Comparison of ENCODE assay signal across 1 cellular context in the genomic region with DNA sequence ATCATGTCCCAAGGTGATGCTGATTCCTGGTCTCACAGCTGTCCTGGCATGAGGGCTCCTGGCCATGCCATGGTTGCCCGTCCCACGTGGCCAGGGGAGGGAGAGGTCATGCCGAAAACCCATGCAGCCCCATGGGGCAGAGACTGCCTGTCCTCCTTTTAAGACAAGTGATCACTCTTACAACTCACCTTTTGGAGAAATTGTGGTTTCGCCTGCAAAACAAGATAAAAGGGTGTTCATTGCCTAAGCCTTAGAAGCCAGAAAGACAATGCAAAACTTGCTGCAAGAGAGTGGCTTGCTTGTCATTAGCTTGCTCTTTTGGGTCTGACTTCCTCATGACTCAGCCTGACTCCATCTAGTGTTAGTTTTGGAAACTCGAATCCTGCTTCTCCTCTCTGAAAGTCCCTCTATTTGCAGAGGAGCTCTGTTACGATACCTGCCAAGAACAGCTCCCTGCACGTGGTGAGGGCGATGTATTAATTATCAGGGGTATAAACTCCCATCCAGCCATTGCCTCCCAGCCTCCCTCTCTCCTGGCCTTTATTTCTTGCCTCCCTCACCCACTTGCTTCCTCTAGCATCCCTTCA.
TF ChIP-seq lines count a peak whose summit lies in the region.

No MANE protein-coding gene starts in this region.

TF ChIP-seq in K562, 482 proteins besides CTCF, POLR2A, EP300 and RAD21 (continued from another document and continues in another):
- TF ChIP-seq, protein P1, sequence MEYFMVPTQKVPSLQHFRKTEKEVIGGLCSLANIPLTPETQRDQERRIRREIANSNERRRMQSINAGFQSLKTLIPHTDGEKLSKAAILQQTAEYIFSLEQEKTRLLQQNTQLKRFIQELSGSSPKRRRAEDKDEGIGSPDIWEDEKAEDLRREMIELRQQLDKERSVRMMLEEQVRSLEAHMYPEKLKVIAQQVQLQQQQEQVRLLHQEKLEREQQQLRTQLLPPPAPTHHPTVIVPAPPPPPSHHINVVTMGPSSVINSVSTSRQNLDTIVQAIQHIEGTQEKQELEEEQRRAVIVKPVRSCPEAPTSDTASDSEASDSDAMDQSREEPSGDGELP (CRISPR knock-in tag; IDR thresholded peaks at IDR 0.05; ENCODE audit: borderline replicate concordance) = peak; percentile 67; the same call in 1 of the 2 replicates
- no peak for TF ChIP-seq HDAC3 (IDR thresholded peaks at IDR 0.05; ENCODE audit: borderline replicate concordance, partially characterized antibody)
- TF ChIP-seq CBFA2T3 (IDR thresholded peaks at IDR 0.05) = peak; percentile 86
- no peak for TF ChIP-seq ZNF263 (CRISPR knock-in tag; IDR thresholded peaks at IDR 0.05; ENCODE audit: borderline replicate concordance)
- TF ChIP-seq GATAD2A (IDR thresholded peaks at IDR 0.05) = no peak
- no peak for TF ChIP-seq ZNF699 (CRISPR knock-in tag; IDR thresholded peaks at IDR 0.05; ENCODE audit: insufficient replicate concordance)
- no peak for TF ChIP-seq SAP30 (IDR thresholded peaks at IDR 0.05; ENCODE audit: borderline replicate concordance, insufficient read depth, low read depth, low read length, poor library complexity, severe bottlenecking)
- TF ChIP-seq KLF10 (CRISPR knock-in tag; IDR thresholded peaks at IDR 0.05) = no peak
- TF ChIP-seq ZSCAN32 (CRISPR knock-in tag; IDR thresholded peaks at IDR 0.05) = no peak
- TF ChIP-seq, protein P2, sequence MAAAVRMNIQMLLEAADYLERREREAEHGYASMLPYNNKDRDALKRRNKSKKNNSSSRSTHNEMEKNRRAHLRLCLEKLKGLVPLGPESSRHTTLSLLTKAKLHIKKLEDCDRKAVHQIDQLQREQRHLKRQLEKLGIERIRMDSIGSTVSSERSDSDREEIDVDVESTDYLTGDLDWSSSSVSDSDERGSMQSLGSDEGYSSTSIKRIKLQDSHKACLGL (CRISPR knock-in tag; IDR thresholded peaks at IDR 0.05; ENCODE audit: borderline replicate concordance, poor library complexity, severe bottlenecking) = no peak
- no peak for TF ChIP-seq SMARCB1 (IDR thresholded peaks at IDR 0.05; ENCODE audit: insufficient read length, low read depth)
- no peak for TF ChIP-seq CHD1 (IDR thresholded peaks at IDR 0.05; ENCODE audit: low read length)
- TF ChIP-seq STAT5B (CRISPR knock-in tag; IDR thresholded peaks at IDR 0.05) = no peak
- TF ChIP-seq RBM25 (IDR thresholded peaks at IDR 0.05; ENCODE audit: low read depth, low read length, severe bottlenecking) = no peak
- TF ChIP-seq, protein P3, sequence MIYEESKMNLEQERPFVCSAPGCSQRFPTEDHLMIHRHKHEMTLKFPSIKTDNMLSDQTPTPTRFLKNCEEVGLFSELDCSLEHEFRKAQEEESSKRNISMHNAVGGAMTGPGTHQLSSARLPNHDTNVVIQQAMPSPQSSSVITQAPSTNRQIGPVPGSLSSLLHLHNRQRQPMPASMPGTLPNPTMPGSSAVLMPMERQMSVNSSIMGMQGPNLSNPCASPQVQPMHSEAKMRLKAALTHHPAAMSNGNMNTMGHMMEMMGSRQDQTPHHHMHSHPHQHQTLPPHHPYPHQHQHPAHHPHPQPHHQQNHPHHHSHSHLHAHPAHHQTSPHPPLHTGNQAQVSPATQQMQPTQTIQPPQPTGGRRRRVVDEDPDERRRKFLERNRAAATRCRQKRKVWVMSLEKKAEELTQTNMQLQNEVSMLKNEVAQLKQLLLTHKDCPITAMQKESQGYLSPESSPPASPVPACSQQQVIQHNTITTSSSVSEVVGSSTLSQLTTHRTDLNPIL (CRISPR knock-in tag; IDR thresholded peaks at IDR 0.05) = no peak
- TF ChIP-seq IFI16 (CRISPR knock-in tag; IDR thresholded peaks at IDR 0.05) = no peak
- TF ChIP-seq, protein P4, sequence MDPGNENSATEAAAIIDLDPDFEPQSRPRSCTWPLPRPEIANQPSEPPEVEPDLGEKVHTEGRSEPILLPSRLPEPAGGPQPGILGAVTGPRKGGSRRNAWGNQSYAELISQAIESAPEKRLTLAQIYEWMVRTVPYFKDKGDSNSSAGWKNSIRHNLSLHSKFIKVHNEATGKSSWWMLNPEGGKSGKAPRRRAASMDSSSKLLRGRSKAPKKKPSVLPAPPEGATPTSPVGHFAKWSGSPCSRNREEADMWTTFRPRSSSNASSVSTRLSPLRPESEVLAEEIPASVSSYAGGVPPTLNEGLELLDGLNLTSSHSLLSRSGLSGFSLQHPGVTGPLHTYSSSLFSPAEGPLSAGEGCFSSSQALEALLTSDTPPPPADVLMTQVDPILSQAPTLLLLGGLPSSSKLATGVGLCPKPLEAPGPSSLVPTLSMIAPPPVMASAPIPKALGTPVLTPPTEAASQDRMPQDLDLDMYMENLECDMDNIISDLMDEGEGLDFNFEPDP (CRISPR knock-in tag; IDR thresholded peaks at IDR 0.05) = no peak
- no peak for TF ChIP-seq TSC22D4 (tag; IDR thresholded peaks at IDR 0.05)
- no peak for TF ChIP-seq ZNF431 (CRISPR knock-in tag; IDR thresholded peaks at IDR 0.05)
- peak; percentile 88 for TF ChIP-seq LEF1 (IDR thresholded peaks at IDR 0.05)
- TF ChIP-seq EZH2 (IDR thresholded peaks at IDR 0.05; ENCODE audit: borderline replicate concordance, low read depth, low read length) = no peak
- TF ChIP-seq CXXC5 (CRISPR knock-in tag; IDR thresholded peaks at IDR 0.05) = peak; percentile 38
- TF ChIP-seq, protein P5, sequence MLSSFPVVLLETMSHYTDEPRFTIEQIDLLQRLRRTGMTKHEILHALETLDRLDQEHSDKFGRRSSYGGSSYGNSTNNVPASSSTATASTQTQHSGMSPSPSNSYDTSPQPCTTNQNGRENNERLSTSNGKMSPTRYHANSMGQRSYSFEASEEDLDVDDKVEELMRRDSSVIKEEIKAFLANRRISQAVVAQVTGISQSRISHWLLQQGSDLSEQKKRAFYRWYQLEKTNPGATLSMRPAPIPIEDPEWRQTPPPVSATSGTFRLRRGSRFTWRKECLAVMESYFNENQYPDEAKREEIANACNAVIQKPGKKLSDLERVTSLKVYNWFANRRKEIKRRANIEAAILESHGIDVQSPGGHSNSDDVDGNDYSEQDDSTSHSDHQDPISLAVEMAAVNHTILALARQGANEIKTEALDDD (IDR thresholded peaks at IDR 0.05) = peak; percentile 54; the same call in 1 of the 2 replicates
- no peak for TF ChIP-seq SNRNP70 (optimal IDR thresholded peaks at IDR 0.05; ENCODE audit: low read depth, low read length)
- TF ChIP-seq, protein P6, sequence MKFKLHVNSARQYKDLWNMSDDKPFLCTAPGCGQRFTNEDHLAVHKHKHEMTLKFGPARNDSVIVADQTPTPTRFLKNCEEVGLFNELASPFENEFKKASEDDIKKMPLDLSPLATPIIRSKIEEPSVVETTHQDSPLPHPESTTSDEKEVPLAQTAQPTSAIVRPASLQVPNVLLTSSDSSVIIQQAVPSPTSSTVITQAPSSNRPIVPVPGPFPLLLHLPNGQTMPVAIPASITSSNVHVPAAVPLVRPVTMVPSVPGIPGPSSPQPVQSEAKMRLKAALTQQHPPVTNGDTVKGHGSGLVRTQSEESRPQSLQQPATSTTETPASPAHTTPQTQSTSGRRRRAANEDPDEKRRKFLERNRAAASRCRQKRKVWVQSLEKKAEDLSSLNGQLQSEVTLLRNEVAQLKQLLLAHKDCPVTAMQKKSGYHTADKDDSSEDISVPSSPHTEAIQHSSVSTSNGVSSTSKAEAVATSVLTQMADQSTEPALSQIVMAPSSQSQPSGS (CRISPR knock-in tag; IDR thresholded peaks at IDR 0.05) = no peak
- TF ChIP-seq, protein P7, sequence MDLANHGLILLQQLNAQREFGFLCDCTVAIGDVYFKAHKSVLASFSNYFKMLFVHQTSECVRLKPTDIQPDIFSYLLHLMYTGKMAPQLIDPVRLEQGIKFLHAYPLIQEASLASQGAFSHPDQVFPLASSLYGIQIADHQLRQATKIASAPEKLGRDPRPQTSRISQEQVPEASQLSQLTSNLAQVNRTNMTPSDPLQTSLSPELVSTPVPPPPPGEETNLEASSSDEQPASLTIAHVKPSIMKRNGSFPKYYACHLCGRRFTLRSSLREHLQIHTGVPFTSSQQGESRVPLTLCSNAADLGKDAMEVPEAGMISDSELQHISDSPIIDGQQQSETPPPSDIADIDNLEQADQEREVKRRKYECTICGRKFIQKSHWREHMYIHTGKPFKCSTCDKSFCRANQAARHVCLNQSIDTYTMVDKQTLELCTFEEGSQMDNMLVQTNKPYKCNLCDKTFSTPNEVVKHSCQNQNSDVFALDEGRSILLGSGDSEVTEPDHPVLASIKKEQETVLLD (IDR thresholded peaks at IDR 0.05) = peak; percentile 75
- no peak for TF ChIP-seq SRSF7 (optimal IDR thresholded peaks at IDR 0.05; ENCODE audit: low read depth, low read length)
- no peak for TF ChIP-seq NFYB (IDR thresholded peaks at IDR 0.05; ENCODE audit: extremely low read depth, insufficient read length)
- TF ChIP-seq ZNF76 (CRISPR knock-in tag; IDR thresholded peaks at IDR 0.05; ENCODE audit: borderline replicate concordance) = no peak
- no peak for TF ChIP-seq ZNF77 (CRISPR knock-in tag; IDR thresholded peaks at IDR 0.05)
- no peak for TF ChIP-seq PTBP1 (IDR thresholded peaks at IDR 0.05; ENCODE audit: low read depth, low read length)
- TF ChIP-seq KAT2B (IDR thresholded peaks at IDR 0.05; ENCODE audit: low read depth, low read length) = no peak
- TF ChIP-seq COPS2 (conservative IDR thresholded peaks at IDR 0.05) = no peak
- no peak for TF ChIP-seq ZNF445 (CRISPR knock-in tag; IDR thresholded peaks at IDR 0.05; ENCODE audit: low read depth)
- no peak for TF ChIP-seq ZNF133 (CRISPR knock-in tag; IDR thresholded peaks at IDR 0.05)
- TF ChIP-seq, protein P8, sequence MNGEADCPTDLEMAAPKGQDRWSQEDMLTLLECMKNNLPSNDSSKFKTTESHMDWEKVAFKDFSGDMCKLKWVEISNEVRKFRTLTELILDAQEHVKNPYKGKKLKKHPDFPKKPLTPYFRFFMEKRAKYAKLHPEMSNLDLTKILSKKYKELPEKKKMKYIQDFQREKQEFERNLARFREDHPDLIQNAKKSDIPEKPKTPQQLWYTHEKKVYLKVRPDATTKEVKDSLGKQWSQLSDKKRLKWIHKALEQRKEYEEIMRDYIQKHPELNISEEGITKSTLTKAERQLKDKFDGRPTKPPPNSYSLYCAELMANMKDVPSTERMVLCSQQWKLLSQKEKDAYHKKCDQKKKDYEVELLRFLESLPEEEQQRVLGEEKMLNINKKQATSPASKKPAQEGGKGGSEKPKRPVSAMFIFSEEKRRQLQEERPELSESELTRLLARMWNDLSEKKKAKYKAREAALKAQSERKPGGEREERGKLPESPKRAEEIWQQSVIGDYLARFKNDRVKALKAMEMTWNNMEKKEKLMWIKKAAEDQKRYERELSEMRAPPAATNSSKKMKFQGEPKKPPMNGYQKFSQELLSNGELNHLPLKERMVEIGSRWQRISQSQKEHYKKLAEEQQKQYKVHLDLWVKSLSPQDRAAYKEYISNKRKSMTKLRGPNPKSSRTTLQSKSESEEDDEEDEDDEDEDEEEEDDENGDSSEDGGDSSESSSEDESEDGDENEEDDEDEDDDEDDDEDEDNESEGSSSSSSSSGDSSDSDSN (IDR thresholded peaks at IDR 0.05; ENCODE audit: borderline replicate concordance in 1 of 2, low read depth in 2 of 2, low read length in 2 of 2) = no peak
- peak; percentile 55; the same call in 1 of the 2 replicates for TF ChIP-seq RAD51 (IDR thresholded peaks at IDR 0.05; ENCODE audit: borderline replicate concordance, low read depth)
- TF ChIP-seq, protein P9, sequence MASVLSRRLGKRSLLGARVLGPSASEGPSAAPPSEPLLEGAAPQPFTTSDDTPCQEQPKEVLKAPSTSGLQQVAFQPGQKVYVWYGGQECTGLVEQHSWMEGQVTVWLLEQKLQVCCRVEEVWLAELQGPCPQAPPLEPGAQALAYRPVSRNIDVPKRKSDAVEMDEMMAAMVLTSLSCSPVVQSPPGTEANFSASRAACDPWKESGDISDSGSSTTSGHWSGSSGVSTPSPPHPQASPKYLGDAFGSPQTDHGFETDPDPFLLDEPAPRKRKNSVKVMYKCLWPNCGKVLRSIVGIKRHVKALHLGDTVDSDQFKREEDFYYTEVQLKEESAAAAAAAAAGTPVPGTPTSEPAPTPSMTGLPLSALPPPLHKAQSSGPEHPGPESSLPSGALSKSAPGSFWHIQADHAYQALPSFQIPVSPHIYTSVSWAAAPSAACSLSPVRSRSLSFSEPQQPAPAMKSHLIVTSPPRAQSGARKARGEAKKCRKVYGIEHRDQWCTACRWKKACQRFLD (CRISPR knock-in tag; IDR thresholded peaks at IDR 0.05) = peak; percentile 31; the same call in 1 of the 2 replicates
- no peak for TF ChIP-seq HDAC6 (IDR thresholded peaks at IDR 0.05; ENCODE audit: low read depth, low read length)
- no peak for TF ChIP-seq SMAD2 (IDR thresholded peaks at IDR 0.05; ENCODE audit: low read depth, low read length)
- 0 out of 2 replicates have a peak, but pooled peaks have one; percentile 17 for TF ChIP-seq ZNF324 (CRISPR knock-in tag; IDR thresholded peaks at IDR 0.05)
- TF ChIP-seq NFIC (IDR thresholded peaks at IDR 0.05) = peak; percentile 32; the same call in 1 of the 2 replicates
- TF ChIP-seq ETS2 (tag; IDR thresholded peaks at IDR 0.05; ENCODE audit: borderline replicate concordance, poor library complexity, severe bottlenecking) = no peak
- TF ChIP-seq DNMT1 (IDR thresholded peaks at IDR 0.05) = no peak
- no peak for TF ChIP-seq ZNF830 (CRISPR knock-in tag; IDR thresholded peaks at IDR 0.05)
- TF ChIP-seq ZNF589 (CRISPR knock-in tag; IDR thresholded peaks at IDR 0.05; ENCODE audit: low read depth) = peak; percentile 35; the same call in 1 of the 2 replicates
- no peak for TF ChIP-seq ZNF217 (CRISPR knock-in tag; IDR thresholded peaks at IDR 0.05)
- no peak for TF ChIP-seq ZNF12 (CRISPR knock-in tag; IDR thresholded peaks at IDR 0.05)
- TF ChIP-seq TEAD1 (CRISPR knock-in tag; IDR thresholded peaks at IDR 0.05) = no peak
- no peak for TF ChIP-seq ZNF311 (CRISPR knock-in tag; IDR thresholded peaks at IDR 0.05)
- no peak for TF ChIP-seq SIN3A (IDR thresholded peaks at IDR 0.05; ENCODE audit: borderline replicate concordance in 2 of 2, control insufficient read depth in 1 of 2, low read depth in 2 of 2, low read length in 2 of 2)
- no peak for TF ChIP-seq TAF9B (IDR thresholded peaks at IDR 0.05; ENCODE audit: partially characterized antibody)
- TF ChIP-seq CAMTA2 (CRISPR knock-in tag; conservative IDR thresholded peaks at IDR 0.05) = no peak
- no peak for TF ChIP-seq HNRNPUL1 (IDR thresholded peaks at IDR 0.05; ENCODE audit: low read length)
- no peak for TF ChIP-seq SAFB (IDR thresholded peaks at IDR 0.05; ENCODE audit: borderline replicate concordance, low read depth, low read length)
- TF ChIP-seq, protein P10, sequence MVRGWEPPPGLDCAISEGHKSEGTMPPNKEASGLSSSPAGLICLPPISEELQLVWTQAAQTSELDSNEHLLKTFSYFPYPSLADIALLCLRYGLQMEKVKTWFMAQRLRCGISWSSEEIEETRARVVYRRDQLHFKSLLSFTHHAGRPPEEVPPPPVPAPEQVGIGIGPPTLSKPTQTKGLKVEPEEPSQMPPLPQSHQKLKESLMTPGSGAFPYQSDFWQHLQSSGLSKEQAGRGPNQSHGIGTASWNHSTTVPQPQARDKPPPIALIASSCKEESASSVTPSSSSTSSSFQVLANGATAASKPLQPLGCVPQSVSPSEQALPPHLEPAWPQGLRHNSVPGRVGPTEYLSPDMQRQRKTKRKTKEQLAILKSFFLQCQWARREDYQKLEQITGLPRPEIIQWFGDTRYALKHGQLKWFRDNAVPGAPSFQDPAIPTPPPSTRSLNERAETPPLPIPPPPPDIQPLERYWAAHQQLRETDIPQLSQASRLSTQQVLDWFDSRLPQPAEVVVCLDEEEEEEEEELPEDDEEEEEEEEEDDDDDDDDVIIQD (CRISPR knock-in tag; IDR thresholded peaks at IDR 0.05) = no peak
- no peak for TF ChIP-seq KDM4B (IDR thresholded peaks at IDR 0.05; ENCODE audit: borderline replicate concordance in 2 of 2, low read depth in 1 of 2)
- TF ChIP-seq ZNF75A (CRISPR knock-in tag; IDR thresholded peaks at IDR 0.05) = no peak
- peak; percentile 81 for TF ChIP-seq PML (IDR thresholded peaks at IDR 0.05; ENCODE audit: low read length)
